Comparison of ENCODE assay signal across 13 cellular contexts in the genomic region with DNA sequence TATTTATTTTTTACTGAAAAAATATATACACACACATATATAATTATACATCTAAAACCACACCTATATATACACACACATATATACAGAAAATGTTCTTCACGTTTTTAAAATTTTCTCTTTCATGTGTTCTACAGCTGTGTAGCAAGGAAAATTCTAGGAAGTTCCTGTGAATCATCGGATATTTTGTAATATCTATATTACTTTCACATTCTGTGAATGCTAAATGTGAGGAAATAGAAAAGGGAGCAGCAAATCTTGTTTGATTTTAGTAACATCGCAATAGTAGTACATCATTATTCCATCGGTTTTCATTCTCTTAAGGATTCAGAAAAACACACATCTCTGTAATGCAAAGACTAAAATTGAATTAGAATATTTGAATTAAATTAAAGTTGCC.
"Had no signal": no experiment of that assay in that cellular context is flagged by ENCODE, and none has a peak within 500 bp of the region (broad histone marks: within the 10 kb centered on the region; RNA-seq: fewer than 3 reads in every experiment).

No MANE protein-coding gene starts in this region.

- H3K4me3 Mint-ChIP-seq: activated CD4-positive, alpha-beta T cell treated with anti-CD3 and anti-CD28 coated beads, Interleukin-2, amount 10 ng/mL, durations not matched to agents 7 days and 5 days; activated naive CD8-positive, alpha-beta T cell treated with anti-CD3 and anti-CD28 coated beads for 36 hours; activated T-helper 1 cell treated with anti-CD3 and anti-CD28 coated beads, Interleukin-12 subunit alpha, Interleukin-12 subunit beta, Interleukin-2, Interleukin-4 antibody, amounts not matched to agents 30 ng/mL and 10 ng/mL and 1 ng/mL, durations not matched to agents 14 hours and 24 hours and 36 hours; nephron had no signal

- H3K4me1 ChIP-seq: foreskin keratinocyte, tibial artery had no signal

- H3K4me1 Mint-ChIP-seq: activated CD4-positive, alpha-beta T cell treated with anti-CD3 and anti-CD28 coated beads, Interleukin-2, amount 10 ng/mL, durations not matched to agents 7 days and 5 days; activated naive CD8-positive, alpha-beta T cell treated with anti-CD3 and anti-CD28 coated beads for 36 hours; nephron had no signal

- H3K27ac ChIP-seq: brain microvascular endothelial cell, foreskin keratinocyte, tibial artery had no signal

- H3K27ac Mint-ChIP-seq: activated CD4-positive, alpha-beta T cell treated with anti-CD3 and anti-CD28 coated beads, Interleukin-2, amount 10 ng/mL, durations not matched to agents 7 days and 5 days; activated naive CD8-positive, alpha-beta T cell treated with anti-CD3 and anti-CD28 coated beads for 36 hours; activated T-helper 1 cell treated with anti-CD3 and anti-CD28 coated beads, Interleukin-12 subunit alpha, Interleukin-12 subunit beta, Interleukin-2, Interleukin-4 antibody, amounts not matched to agents 30 ng/mL and 10 ng/mL and 1 ng/mL, durations not matched to agents 14 hours and 24 hours and 36 hours; nephron had no signal

- H3K9me3 ChIP-seq: tibial artery had no signal

- H3K36me3 Mint-ChIP-seq: activated naive CD8-positive, alpha-beta T cell treated with anti-CD3 and anti-CD28 coated beads for 36 hours had no signal

- H3K27me3 ChIP-seq: brain microvascular endothelial cell, foreskin keratinocyte, tibial artery had no signal

- H3K9me3 Mint-ChIP-seq: activated CD4-positive, alpha-beta T cell treated with anti-CD3 and anti-CD28 coated beads, Interleukin-2, amount 10 ng/mL, durations not matched to agents 7 days and 5 days; activated naive CD8-positive, alpha-beta T cell treated with anti-CD3 and anti-CD28 coated beads for 36 hours; activated T-helper 1 cell treated with anti-CD3 and anti-CD28 coated beads, Interleukin-12 subunit alpha, Interleukin-12 subunit beta, Interleukin-2, Interleukin-4 antibody, amounts not matched to agents 30 ng/mL and 10 ng/mL and 1 ng/mL, durations not matched to agents 14 hours and 24 hours and 36 hours; nephron had no signal

- DNase-seq: activated CD4-positive, alpha-beta T cell treated with anti-CD3 and anti-CD28 coated beads, Interleukin-2, amount 10 ng/mL, durations not matched to agents 7 days and 5 days; activated naive CD8-positive, alpha-beta T cell treated with anti-CD3 and anti-CD28 coated beads for 36 hours; anterior cingulate cortex; brain microvascular endothelial cell; dermis blood vessel endothelial cell; foreskin keratinocyte; nucleus accumbens; retina; stimulated activated CD4-positive, alpha-beta T cell treated with anti-CD3 and anti-CD28 coated beads, Interleukin-2, amount 100 ng/mL, for 48 hours; stimulated activated naive CD4-positive, alpha-beta T cell; tibial artery had no signal

- H3K27me3 Mint-ChIP-seq: activated CD4-positive, alpha-beta T cell treated with anti-CD3 and anti-CD28 coated beads, Interleukin-2, amount 10 ng/mL, durations not matched to agents 7 days and 5 days; activated naive CD8-positive, alpha-beta T cell treated with anti-CD3 and anti-CD28 coated beads for 36 hours had no signal

- H3K36me3 ChIP-seq: brain microvascular endothelial cell, tibial artery had no signal

- H3K4me3 ChIP-seq: tibial artery had no signal
